13 cellular contexts compared by ENCODE assay signal in genomic region chr16:59198487-59198886, GRCh38.
DNase-seq lines count a peak whose midpoint lies in the region; ATAC-seq, FAIRE-seq and TF ChIP-seq lines count a peak whose summit lies in the region.
"Had no signal": no experiment of that assay in that cellular context is flagged by ENCODE, and none has a peak within 500 bp of the region (broad histone marks: within the 10 kb centered on the region; RNA-seq: fewer than 3 reads in every experiment).

No MANE protein-coding gene starts in this region.

- peak overlapping the region; percentile 18 for H3K9ac ChIP-seq in endothelial cell of umbilical vein (replicated peaks; ENCODE audit: extremely low read depth, insufficient read depth, low read length)
- H3K9ac ChIP-seq: BLaER1 treated with 17β-estradiol and CSF1 and Interleukin-3, amounts not matched to agents 10 nM and 100 nM had no signal

- in situ Hi-C loops in gastrocnemius medialis (cut with MboI; ENCODE audit: low sequenced_read_pairs in 4 of 4) = no loop called here

- peak; percentile 92 for FAIRE-seq in endothelial cell of umbilical vein (lab: Jason Lieb, UNC)

- peaks cover 0 to 16% (median 0%) of the 10 kb centered on the region in 9 donors for H3K4me1 ChIP-seq in heart right ventricle
- no peaks in the 10 kb centered on the region for H3K4me1 ChIP-seq in right atrium auricular region
- peaks cover 25% of the 10 kb centered on the region for H3K4me1 ChIP-seq in endothelial cell of umbilical vein (ENCODE audit: control insufficient read depth, extremely low read depth, insufficient read depth, low read length)
- no peaks in the 10 kb centered on the region for H3K4me1 ChIP-seq in gastrocnemius medialis
- H3K4me1 ChIP-seq: BLaER1 treated with 17β-estradiol and CSF1 and Interleukin-3, amounts not matched to agents 10 nM and 100 nM; HAP-1 had no signal

- H3K27me3 ChIP-seq in heart right ventricle (no peaks in the 10 kb centered on the region), right atrium auricular region (no peaks in the 10 kb centered on the region), endothelial cell of umbilical vein (ENCODE audit: control insufficient read depth in 2 of 2, insufficient read depth in 2 of 2, low read length in 2 of 2) (no peaks in the 10 kb centered on the region), gastrocnemius medialis (no peaks in the 10 kb centered on the region)
- H3K27me3 ChIP-seq: BLaER1 treated with 17β-estradiol and CSF1 and Interleukin-3, amounts not matched to agents 10 nM and 100 nM had no signal

- peak overlapping the region; percentile 56 for H3K4me2 ChIP-seq in endothelial cell of umbilical vein (ENCODE audit: insufficient read depth, low read length)
- H3K4me2 ChIP-seq: BLaER1 treated with 17β-estradiol and CSF1 and Interleukin-3, amounts not matched to agents 10 nM and 100 nM had no signal

- H3K36me3 ChIP-seq in heart right ventricle (no peaks in the 10 kb centered on the region), right atrium auricular region (no peaks in the 10 kb centered on the region), endothelial cell of umbilical vein (ENCODE audit: control insufficient read depth in 2 of 2, extremely low read depth in 1 of 2, insufficient read depth in 2 of 2, low read length in 2 of 2) (no peaks in the 10 kb centered on the region), gastrocnemius medialis (no peaks in the 10 kb centered on the region)
- H3K36me3 ChIP-seq: BLaER1 treated with 17β-estradiol and CSF1 and Interleukin-3, amounts not matched to agents 10 nM and 100 nM; HAP-1 had no signal

- CTCF ChIA-PET in endothelial cell of umbilical vein (lab: Charles Lee) = interaction anchor here (1.0 to 3.2 kb wide), 5 partner anchors 9 to 384 kb away, joined by 5 to 25 read pairs (median 6); no protein-coding TSS in a partner anchor

- ATAC-seq in heart right ventricle (peak in 5 of 8 donors; percentile 65 to 79 (median 70)), gastrocnemius medialis (peak; percentile 24 to 26)
- no peak for ATAC-seq in activated CD4-positive, CD25-positive, alpha-beta regulatory T cell treated with anti-CD3 and anti-CD28 coated beads, Interleukin-2, amount 50 U/mL, for 24 hours
- ATAC-seq: CD8-positive, alpha-beta T cell had no signal

- H3K27ac ChIP-seq in heart right ventricle = no peak overlapping the region
- no peak overlapping the region for H3K27ac ChIP-seq in right atrium auricular region
- peak overlapping the region; percentile 51 for H3K27ac ChIP-seq in endothelial cell of umbilical vein (ENCODE audit: insufficient read depth, low read depth, low read length)
- no peak overlapping the region for H3K27ac ChIP-seq in gastrocnemius medialis
- H3K27ac ChIP-seq: BLaER1 treated with 17β-estradiol and CSF1 and Interleukin-3, amounts not matched to agents 10 nM and 100 nM had no signal

- 43 to 45% methylated on average over 3 of the region's 3 CpGs for WGBS in heart right ventricle, 2 donors

- no peaks in the 10 kb centered on the region for H3K9me3 ChIP-seq in heart right ventricle
- no peaks in the 10 kb centered on the region for H3K9me3 ChIP-seq in right atrium auricular region
- no peaks in the 10 kb centered on the region for H3K9me3 ChIP-seq in endothelial cell of umbilical vein (replicated peaks; ENCODE audit: control insufficient read depth, insufficient read depth, low read length)
- no peaks in the 10 kb centered on the region for H3K9me3 ChIP-seq in gastrocnemius medialis
- H3K9me3 ChIP-seq: BLaER1 treated with 17β-estradiol and CSF1 and Interleukin-3, amounts not matched to agents 10 nM and 100 nM; HAP-1 had no signal

- H3K4me3 ChIP-seq in heart right ventricle (no peak overlapping the region), right atrium auricular region (no peak overlapping the region), endothelial cell of umbilical vein (replicated peaks in 1 of 3; ENCODE audit: insufficient read depth in 1 of 3, low read depth in 1 of 3, low read length in 3 of 3) (no peak overlapping the region), gastrocnemius medialis (no peak overlapping the region)
- H3K4me3 ChIP-seq: BLaER1 treated with 17β-estradiol and CSF1 and Interleukin-3, amounts not matched to agents 10 nM and 100 nM; HAP-1 had no signal

- DNase-seq in heart right ventricle (no peak), right atrium auricular region (ENCODE audit: low spot score) (no peak), astrocyte of the hippocampus (ENCODE audit: low read depth, low spot score) (peak; percentile 26), endothelial cell of umbilical vein (ENCODE audit: low read depth, low spot score) (peak; percentile 95), gastrocnemius medialis (no peak), MV-4-11 (lab: John Stamatoyannopoulos, UW) (no peak)
- DNase-seq: Calu3; CD8-positive, alpha-beta T cell; DMS79 treated with DMSO at 0.1 percent for 48 hours; GF-D8 had no signal

- TF ChIP-seq CTCF in heart right ventricle (IDR thresholded peaks at IDR 0.05) = no peak
- TF ChIP-seq CTCF in right atrium auricular region (IDR thresholded peaks at IDR 0.05) = no peak
- no peak for TF ChIP-seq CTCF in endothelial cell of umbilical vein (IDR thresholded peaks at IDR 0.05; ENCODE audit: extremely low read depth in 1 of 2, insufficient read depth in 1 of 2, low read depth in 1 of 2, low read length in 2 of 2)
- no peak for TF ChIP-seq CTCF in gastrocnemius medialis (IDR thresholded peaks at IDR 0.05 in 4 of 5, conservative IDR thresholded peaks at IDR 0.05 in 1 of 5)

- no peaks in the 10 kb centered on the region for H3K79me2 ChIP-seq in endothelial cell of umbilical vein (ENCODE audit: control insufficient read depth, insufficient read depth, low read length)

- TF ChIP-seq POLR2A in endothelial cell of umbilical vein (IDR thresholded peaks at IDR 0.05; ENCODE audit: low read depth, low read length) (peak; percentile 72), gastrocnemius medialis (IDR thresholded peaks at IDR 0.05) (no peak)

- no peaks in the 10 kb centered on the region for H3K9me1 ChIP-seq in endothelial cell of umbilical vein (replicated peaks; ENCODE audit: control insufficient read depth, extremely low read depth, insufficient read depth, low read length)

- no peaks in the 10 kb centered on the region for H4K20me1 ChIP-seq in endothelial cell of umbilical vein (replicated peaks; ENCODE audit: control insufficient read depth, extremely low read depth, insufficient read depth, low read length)
- H4K20me1 ChIP-seq: BLaER1 treated with 17β-estradiol and CSF1 and Interleukin-3, amounts not matched to agents 10 nM and 100 nM had no signal

- intact Hi-C loops in heart right ventricle (cut with DNase I) = no loop called here
- intact Hi-C loops in endothelial cell of umbilical vein (cut with micrococcal nuclease) = loop anchor here (1.0 to 10.0 kb wide), 5 partner anchors 13 to 1006 kb away; no protein-coding TSS in a partner anchor
- intact Hi-C loops in gastrocnemius medialis (cut with DNase I; ENCODE audit: low total_unique reads) = no loop called here

- dilution Hi-C loops in endothelial cell of umbilical vein (cut with MboI; ENCODE audit: extremely low pct_ligation_motif_present, low sequenced_read_pairs) = no loop called here

- BruUV-seq in endothelial cell of umbilical vein (replicated peaks; lab: Mats Ljungman, UMichigan) = no TSS peak

- POLR2A ChIA-PET in endothelial cell of umbilical vein (lab: Charles Lee) = interaction anchor here (0.6 to 1.7 kb wide), 5 partner anchors 9 to 916 kb away, joined by 3 to 13 read pairs (median 5); no protein-coding TSS in a partner anchor

- no peak overlapping the region for H2AFZ ChIP-seq in endothelial cell of umbilical vein (ENCODE audit: low read depth, low read length)

TF ChIP-seq in endothelial cell of umbilical vein, 7 proteins besides CTCF, POLR2A, EP300 and RAD21:
- no peak for TF ChIP-seq MAX (IDR thresholded peaks at IDR 0.05; ENCODE audit: insufficient read depth, insufficient read length)
- peak; percentile 96 for TF ChIP-seq GATA2 (IDR thresholded peaks at IDR 0.05; ENCODE audit: insufficient read depth, insufficient read length, low read depth, low read length)
- TF ChIP-seq POLR2AphosphoS5 (IDR thresholded peaks at IDR 0.05; ENCODE audit: insufficient read depth, low read depth, low read length) = peak; percentile 88
- no peak for TF ChIP-seq EZH2 (IDR thresholded peaks at IDR 0.05; ENCODE audit: borderline replicate concordance, low read depth, low read length, severe bottlenecking)
- TF ChIP-seq JUN (IDR thresholded peaks at IDR 0.05; ENCODE audit: borderline replicate concordance, insufficient read depth, insufficient read length, low read depth) = peak; percentile 49
- TF ChIP-seq MYC (IDR thresholded peaks at IDR 0.05; ENCODE audit: low read depth, low read length) = no peak
- peak; percentile 27 for TF ChIP-seq FOS (IDR thresholded peaks at IDR 0.05; ENCODE audit: borderline replicate concordance, insufficient read depth, low read length)

Comparison
In these comparisons a context has a peak if more than half of its experiments do, and no peak if none do; other contexts are left out.
1. ATAC-seq: peak in heart right ventricle (5 of 8) and gastrocnemius medialis (2 of 2); none in activated CD4-positive, CD25-positive, alpha-beta regulatory T cell treated with anti-CD3 and anti-CD28 coated beads, Interleukin-2, amount 50 U/mL, for 24 hours (0 of 2).
2. DNase-seq: peak in astrocyte of the hippocampus (single experiment) and endothelial cell of umbilical vein (single experiment); none in heart right ventricle (0 of 2), right atrium auricular region (single experiment), gastrocnemius medialis (0 of 2) and MV-4-11 (single experiment).